Comparison of ENCODE assay signal across 17 cellular contexts in genomic region chr7:9091282-9091681, GRCh38.
DNase-seq lines count a peak whose midpoint lies in the region; ATAC-seq, FAIRE-seq and TF ChIP-seq lines count a peak whose summit lies in the region.
"Had no signal": no experiment of that assay in that cellular context is flagged by ENCODE, and none has a peak within 500 bp of the region (broad histone marks: within the 10 kb centered on the region; RNA-seq: fewer than 3 reads in every experiment).

No MANE protein-coding gene starts in this region.

- H2AFZ ChIP-seq in mesenchymal stem cell (ENCODE audit: low read depth, low read length), result no peak overlapping the region
- H2AFZ ChIP-seq: parathyroid adenoma had no signal

- TF ChIP-seq POLR2A in H54 (IDR thresholded peaks at IDR 0.05; ENCODE audit: low read depth, low read length), result no peak

- H3K14ac ChIP-seq in mesenchymal stem cell (ENCODE audit: low read length in 2 of 2), result no peak overlapping the region

- no peak overlapping the region for H2AK5ac ChIP-seq in mesenchymal stem cell (ENCODE audit: low read length, severe bottlenecking)

- no peaks in the 10 kb centered on the region for H3K36me3 ChIP-seq in mesenchymal stem cell (ENCODE audit: control insufficient read depth in 1 of 2, insufficient read depth in 2 of 2, low read depth in 1 of 2, low read length in 2 of 2)
- H3K36me3 ChIP-seq: Peyer's patch had no signal

- in situ Hi-C loops in SK-MEL-5 (cut with HindIII; ENCODE audit: low pct_unique_long_range_greater_than_20kb, low sequenced_read_pairs), result no loop called here

- no peaks in the 10 kb centered on the region for H3K79me1 ChIP-seq in mesenchymal stem cell (replicated peaks; ENCODE audit: low read length, poor library complexity, severe bottlenecking)

- H3K18ac ChIP-seq in mesenchymal stem cell (ENCODE audit: low read depth in 1 of 2, low read length in 2 of 2), result no peak overlapping the region

- peak; percentile 68 for FAIRE-seq in H54 (lab: Jason Lieb, UNC)
- FAIRE-seq: GM12892, GM19239, small intestine had no signal

- no peak overlapping the region for H2BK120ac ChIP-seq in mesenchymal stem cell (ENCODE audit: low read depth, low read length)

- H2BK5ac ChIP-seq in mesenchymal stem cell (ENCODE audit: low read depth, low read length, poor library complexity, severe bottlenecking), result no peak overlapping the region

- H4K91ac ChIP-seq in mesenchymal stem cell (ENCODE audit: low read length), result no peak overlapping the region

- no peak overlapping the region for H2BK15ac ChIP-seq in mesenchymal stem cell (ENCODE audit: low read depth, poor library complexity, severe bottlenecking)

- no peak overlapping the region for H3K4me2 ChIP-seq in mesenchymal stem cell (ENCODE audit: low read length, poor library complexity, severe bottlenecking)

- DNase-seq in DMS53 treated with DMSO at 0.1 percent for 48 hours (lab: John Stamatoyannopoulos, UW; ENCODE audit: unreplicated experiment) (peak; percentile 18), H54 (ENCODE audit: insufficient read length, low spot score) (no peak), MV-4-11 (lab: John Stamatoyannopoulos, UW) (peak; percentile 3), SK-MEL-5 (ENCODE audit: low read depth, low spot score) (peak; percentile 43), mesenchymal stem cell (no peak), dedifferentiated amniotic fluid mesenchymal stem cell (ENCODE audit: extremely low spot score) (no peak), T-helper 1 cell (no peak)
- DNase-seq: activated CD4-positive, alpha-beta T cell treated with anti-CD3 and anti-CD28 coated beads, Interleukin-2, amount 10 ng/mL, durations not matched to agents 24 days and 14 days; NCI-H1417 treated with DMSO at 0.1 percent for 48 hours; NCI-H446; Peyer's patch; small intestine; stimulated activated naive CD4-positive, alpha-beta T cell treated with Interleukin-2 at 50 U/mL for 16 hours had no signal

- H3K27ac ChIP-seq in mesenchymal stem cell (ENCODE audit: low read length, poor library complexity, severe bottlenecking), result no peak overlapping the region
- H3K27ac ChIP-seq: parathyroid adenoma, Peyer's patch had no signal

- H3K9ac ChIP-seq in mesenchymal stem cell (ENCODE audit: low read length), result no peak overlapping the region
- H3K9ac ChIP-seq: parathyroid adenoma had no signal

- no peak for ATAC-seq in GM21381 (IDR thresholded peaks at IDR 0.05; ENCODE audit: unreplicated experiment)

- H3K4ac ChIP-seq in mesenchymal stem cell (ENCODE audit: low read depth in 1 of 2, low read length in 2 of 2), result no peak overlapping the region

- H2BK12ac ChIP-seq in mesenchymal stem cell (ENCODE audit: low read length in 2 of 2), result no peak overlapping the region

- WGBS in mesenchymal stem cell, result 88% methylated on average over 3 of the region's 3 CpGs

- H3K9me3 ChIP-seq in mesenchymal stem cell (ENCODE audit: control insufficient read depth, low read length), result peaks cover 23% of the 10 kb centered on the region

- H3K4me1 ChIP-seq in mesenchymal stem cell (ENCODE audit: control insufficient read depth, insufficient read depth, low read depth, low read length), result no peaks in the 10 kb centered on the region
- H3K4me1 ChIP-seq: parathyroid adenoma, Peyer's patch had no signal

- H3K4me3 ChIP-seq in mesenchymal stem cell (ENCODE audit: insufficient read depth in 1 of 2, low read depth in 1 of 2, low read length in 2 of 2), result no peak overlapping the region
- H3K4me3 ChIP-seq: Peyer's patch had no signal

- no peak overlapping the region for H3K23ac ChIP-seq in mesenchymal stem cell (ENCODE audit: low read length in 2 of 2)

- no peaks in the 10 kb centered on the region for H3K27me3 ChIP-seq in mesenchymal stem cell (ENCODE audit: control insufficient read depth in 1 of 2, insufficient read depth in 1 of 2, low read length in 2 of 2)
- H3K27me3 ChIP-seq: Peyer's patch had no signal

- no peak overlapping the region for H4K8ac ChIP-seq in mesenchymal stem cell (ENCODE audit: low read length)

Comparison
In these comparisons a context has a peak if more than half of its experiments do, and no peak if none do; other contexts are left out.
1. DNase-seq: peak in DMS53 treated with DMSO at 0.1 percent for 48 hours (single experiment), MV-4-11 (single experiment) and SK-MEL-5 (single experiment); none in H54 (single experiment), mesenchymal stem cell (single experiment), dedifferentiated amniotic fluid mesenchymal stem cell (single experiment) and T-helper 1 cell (0 of 5).